In the genomic region with DNA sequence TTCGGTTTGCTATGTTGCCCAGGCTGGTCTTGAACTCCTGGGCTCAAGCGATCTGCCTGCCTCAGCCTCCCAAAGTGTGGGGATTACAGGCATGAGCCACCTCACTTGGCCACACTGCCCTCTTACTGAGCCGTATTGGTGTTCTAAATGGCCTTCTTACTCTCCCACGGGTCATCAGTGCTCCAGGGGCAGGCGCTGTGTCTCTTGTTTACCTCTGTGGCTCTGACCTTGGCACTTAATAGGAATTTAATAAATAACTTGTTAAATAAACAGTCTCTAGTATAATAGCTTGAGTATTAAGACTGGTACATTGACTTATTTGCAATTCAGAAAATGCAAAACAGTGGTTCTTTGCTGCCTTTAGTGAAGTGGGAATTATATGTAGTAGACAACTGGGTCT, we compare ENCODE assay signal across 1 cellular context.
TF ChIP-seq lines count a peak whose summit lies in the region.

No MANE protein-coding gene starts in this region.

TF ChIP-seq in WTC11, 78 proteins besides CTCF, POLR2A, EP300 and RAD21 (continued from another document):
- TF ChIP-seq, protein P1, sequence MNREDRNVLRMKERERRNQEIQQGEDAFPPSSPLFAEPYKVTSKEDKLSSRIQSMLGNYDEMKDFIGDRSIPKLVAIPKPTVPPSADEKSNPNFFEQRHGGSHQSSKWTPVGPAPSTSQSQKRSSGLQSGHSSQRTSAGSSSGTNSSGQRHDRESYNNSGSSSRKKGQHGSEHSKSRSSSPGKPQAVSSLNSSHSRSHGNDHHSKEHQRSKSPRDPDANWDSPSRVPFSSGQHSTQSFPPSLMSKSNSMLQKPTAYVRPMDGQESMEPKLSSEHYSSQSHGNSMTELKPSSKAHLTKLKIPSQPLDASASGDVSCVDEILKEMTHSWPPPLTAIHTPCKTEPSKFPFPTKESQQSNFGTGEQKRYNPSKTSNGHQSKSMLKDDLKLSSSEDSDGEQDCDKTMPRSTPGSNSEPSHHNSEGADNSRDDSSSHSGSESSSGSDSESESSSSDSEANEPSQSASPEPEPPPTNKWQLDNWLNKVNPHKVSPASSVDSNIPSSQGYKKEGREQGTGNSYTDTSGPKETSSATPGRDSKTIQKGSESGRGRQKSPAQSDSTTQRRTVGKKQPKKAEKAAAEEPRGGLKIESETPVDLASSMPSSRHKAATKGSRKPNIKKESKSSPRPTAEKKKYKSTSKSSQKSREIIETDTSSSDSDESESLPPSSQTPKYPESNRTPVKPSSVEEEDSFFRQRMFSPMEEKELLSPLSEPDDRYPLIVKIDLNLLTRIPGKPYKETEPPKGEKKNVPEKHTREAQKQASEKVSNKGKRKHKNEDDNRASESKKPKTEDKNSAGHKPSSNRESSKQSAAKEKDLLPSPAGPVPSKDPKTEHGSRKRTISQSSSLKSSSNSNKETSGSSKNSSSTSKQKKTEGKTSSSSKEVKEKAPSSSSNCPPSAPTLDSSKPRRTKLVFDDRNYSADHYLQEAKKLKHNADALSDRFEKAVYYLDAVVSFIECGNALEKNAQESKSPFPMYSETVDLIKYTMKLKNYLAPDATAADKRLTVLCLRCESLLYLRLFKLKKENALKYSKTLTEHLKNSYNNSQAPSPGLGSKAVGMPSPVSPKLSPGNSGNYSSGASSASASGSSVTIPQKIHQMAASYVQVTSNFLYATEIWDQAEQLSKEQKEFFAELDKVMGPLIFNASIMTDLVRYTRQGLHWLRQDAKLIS (CRISPR knock-in tag; IDR thresholded peaks at IDR 0.05; ENCODE audit: borderline replicate concordance), result no peak
